ENCODE assay signal across 1 cellular context in genomic region chr1:39639333-39640130, GRCh38.
TF ChIP-seq lines count a peak whose summit lies in the region.

Gene HEYL, minus strand, starts transcription at chr1:39639643. Its CDS starts 18 bp downstream, at chr1:39639625.

TF ChIP-seq in HEK293, 187 proteins besides CTCF, POLR2A, EP300 and RAD21 (continued from another document):
- TF ChIP-seq ZBTB11 (tag by site-specific recombination; conservative IDR thresholded peaks at IDR 0.05; ENCODE audit: low read depth) (no peak), YY1 (tag by site-specific recombination; IDR thresholded peaks at IDR 0.05) (no peak), ZNF555 (tag by site-specific recombination; conservative IDR thresholded peaks at IDR 0.05) (no peak), KLF10 (tag by site-specific recombination; IDR thresholded peaks at IDR 0.05) (peak; percentile 76), ZNF350 (tag by site-specific recombination; IDR thresholded peaks at IDR 0.05) (no peak), ZNF24 (tag by site-specific recombination; IDR thresholded peaks at IDR 0.05) (no peak), ZNF549 (tag by site-specific recombination; IDR thresholded peaks at IDR 0.05) (no peak), ZNF214 (tag by site-specific recombination; IDR thresholded peaks at IDR 0.05; ENCODE audit: borderline replicate concordance) (no peak), KLF8 (tag by site-specific recombination; IDR thresholded peaks at IDR 0.05) (peak; percentile 41; the same call in 1 of the 2 replicates), GLIS2 (tag by site-specific recombination; IDR thresholded peaks at IDR 0.05) (peak; percentile 71)
TF ChIP-seq in HEK293: peak in this region for 43.
